ENCODE assay signal across 14 cellular contexts in genomic region chr4:56788081-56788480, GRCh38. TPM values are rescaled to one million over a fixed set of nuclear protein-coding genes. Genes with fewer than 3 reads are reported as not detected.
DNase-seq lines count a peak whose midpoint lies in the region; ATAC-seq and TF ChIP-seq lines count a peak whose summit lies in the region.
"Had no signal": no experiment of that assay in that cellular context is flagged by ENCODE, and none has a peak within 500 bp of the region (broad histone marks: within the 10 kb centered on the region; RNA-seq: fewer than 3 reads in every experiment).

No MANE protein-coding gene starts in this region.

- no peaks in the 10 kb centered on the region for H3K36me3 ChIP-seq in GM23338 (ENCODE audit: insufficient read depth)
- H3K36me3 ChIP-seq in mesodermal cell (ENCODE audit: control insufficient read depth, insufficient read depth, low read length): no peaks in the 10 kb centered on the region
- no peaks in the 10 kb centered on the region for H3K36me3 ChIP-seq in transverse colon
- H3K36me3 ChIP-seq: BE2C had no signal

- H3K4me2 ChIP-seq in GM23338: no peak overlapping the region

- TF ChIP-seq CTCF in GM23338 (conservative IDR thresholded peaks at IDR 0.05; ENCODE audit: low read depth in 2 of 2) (no peak), endothelial cell (IDR thresholded peaks at IDR 0.05; ENCODE audit: unreplicated experiment) (no peak), transverse colon (IDR thresholded peaks at IDR 0.05) (no peak)

- ATAC-seq in GM23338: no peak
- ATAC-seq in activated naive CD8-positive, alpha-beta T cell treated with anti-CD3 and anti-CD28 coated beads, Interleukin-2, amount 50 U/mL, for 24 hours: no peak
- ATAC-seq: HCT116 had no signal

- in situ Hi-C loops in transverse colon (cut with MboI; ENCODE audit: low pct_ligation_motif_present in 1 of 4, low pct_unique_long_range_greater_than_20kb in 1 of 4, low sequenced_read_pairs in 3 of 4): no loop called here

- no peak overlapping the region for H3K4me3 Mint-ChIP-seq in GM23338
- peak overlapping the region; percentile 80 for H3K4me3 Mint-ChIP-seq in endothelial cell (ENCODE audit: unreplicated experiment)
- no peak overlapping the region for H3K4me3 Mint-ChIP-seq in activated naive CD8-positive, alpha-beta T cell treated with anti-CD3 and anti-CD28 coated beads, Interleukin-2, amount 50 U/mL, for 24 hours
- H3K4me3 Mint-ChIP-seq: CD4-positive, alpha-beta memory T cell had no signal

- H4K20me1 ChIP-seq in GM23338 (replicated peaks; ENCODE audit: insufficient read depth): no peaks in the 10 kb centered on the region

- H3K4me1 ChIP-seq in GM23338 (ENCODE audit: insufficient read depth) (no peaks in the 10 kb centered on the region; the same call in 1 of the 2 replicates), mesodermal cell (ENCODE audit: control insufficient read depth, insufficient read depth, low read length, poor library complexity, severe bottlenecking) (peaks cover 20% of the 10 kb centered on the region), transverse colon (peaks cover 0 to 21% (median 15%) of the 10 kb centered on the region in 4 donors)
- H3K4me1 ChIP-seq: BE2C had no signal

- TF ChIP-seq EP300 in transverse colon (IDR thresholded peaks at IDR 0.05; ENCODE audit: low read depth): no peak

- peaks cover 16% of the 10 kb centered on the region for H3K4me1 Mint-ChIP-seq in GM23338
- peaks cover 42% of the 10 kb centered on the region for H3K4me1 Mint-ChIP-seq in endothelial cell (ENCODE audit: unreplicated experiment)
- H3K4me1 Mint-ChIP-seq in activated naive CD8-positive, alpha-beta T cell treated with anti-CD3 and anti-CD28 coated beads, Interleukin-2, amount 50 U/mL, for 24 hours: no peaks in the 10 kb centered on the region
- H3K4me1 Mint-ChIP-seq: CD4-positive, alpha-beta memory T cell had no signal

- no peaks in the 10 kb centered on the region for H3F3A ChIP-seq in GM23338 (replicated peaks; ENCODE audit: low read depth)

- H3K9me2 ChIP-seq in GM23338 (ENCODE audit: insufficient read depth): no peaks in the 10 kb centered on the region

- TF ChIP-seq POLR2A in transverse colon (IDR thresholded peaks at IDR 0.05): no peak

- intact Hi-C loops in transverse colon (cut with DNase I; ENCODE audit: low total_unique reads): no loop called here

- H3K4me3 ChIP-seq in GM23338 (no peak overlapping the region), mesodermal cell (ENCODE audit: extremely low read depth, insufficient read depth, low read length, poor library complexity, severe bottlenecking) (no peak overlapping the region), transverse colon (no peak overlapping the region)

- no peak overlapping the region for H3K27ac ChIP-seq in GM23338 (ENCODE audit: low read depth)
- peak overlapping the region; percentile 92 for H3K27ac ChIP-seq in mesodermal cell (ENCODE audit: low read depth, low read length, severe bottlenecking)
- peak overlapping the region; percentile 72 to 83 (median 79) for H3K27ac ChIP-seq in transverse colon
- H3K27ac ChIP-seq: C4-2B had no signal

- 83 to 98% methylated on average over 2 to 4 of the region's 7 CpGs for WGBS in mesodermal cell (ENCODE audit: insufficient coverage in 2 of 2), 2 experiments
- 58 to 71% methylated on average over 7 of the region's 7 CpGs for WGBS in transverse colon (ENCODE audit: low coverage in 1 of 2), 2 donors

- peaks cover 1% of the 10 kb centered on the region for H3K27me3 Mint-ChIP-seq in GM23338 (ENCODE audit: insufficient read depth, low read depth, poor library complexity)
- H3K27me3 Mint-ChIP-seq in endothelial cell (ENCODE audit: unreplicated experiment): peaks cover 9% of the 10 kb centered on the region
- H3K27me3 Mint-ChIP-seq in activated naive CD8-positive, alpha-beta T cell treated with anti-CD3 and anti-CD28 coated beads, Interleukin-2, amount 50 U/mL, for 24 hours: no peaks in the 10 kb centered on the region

- 0 out of 2 replicates have a peak overlapping the region, but pooled peaks have one; percentile 76 for H2AFZ ChIP-seq in GM23338

- H3K27ac Mint-ChIP-seq in GM23338 (no peak overlapping the region), endothelial cell (ENCODE audit: unreplicated experiment) (peak overlapping the region; percentile 78)
- H3K27ac Mint-ChIP-seq in activated naive CD8-positive, alpha-beta T cell treated with anti-CD3 and anti-CD28 coated beads, Interleukin-2, amount 50 U/mL, for 24 hours: no peak overlapping the region
- H3K27ac Mint-ChIP-seq: CD4-positive, alpha-beta memory T cell had no signal

- H3K79me2 ChIP-seq in GM23338 (replicated peaks; ENCODE audit: insufficient read depth): no peaks in the 10 kb centered on the region

- H3K27me3 ChIP-seq in GM23338 (ENCODE audit: insufficient read depth) (no peaks in the 10 kb centered on the region), transverse colon (no peaks in the 10 kb centered on the region)

- H3K9me3 ChIP-seq in mesodermal cell (ENCODE audit: control insufficient read depth, low read length) (no peaks in the 10 kb centered on the region), transverse colon (no peaks in the 10 kb centered on the region)
- H3K9me3 ChIP-seq: BE2C had no signal

- H3K9me3 Mint-ChIP-seq in GM23338 (no peaks in the 10 kb centered on the region), endothelial cell (ENCODE audit: unreplicated experiment) (no peaks in the 10 kb centered on the region)
- H3K9me3 Mint-ChIP-seq in activated naive CD8-positive, alpha-beta T cell treated with anti-CD3 and anti-CD28 coated beads, Interleukin-2, amount 50 U/mL, for 24 hours: no peaks in the 10 kb centered on the region

- DNase-seq in GM23338 (ENCODE audit: low spot score): no peak
- DNase-seq in endothelial cell (ENCODE audit: low spot score): no peak
- DNase-seq in transverse colon: no peak
- no peak for DNase-seq in Kasumi-1 (lab: John Stamatoyannopoulos, UW)
- no peak for DNase-seq in activated naive CD8-positive, alpha-beta T cell treated with anti-CD3 and anti-CD28 coated beads, Interleukin-2, amount 50 U/mL, for 24 hours
- no peak for DNase-seq in SHP77 treated with DMSO at 0.1 percent for 48 hours (lab: John Stamatoyannopoulos, UW)
- DNase-seq in AG08396 (ENCODE audit: low spot score): no peak
- DNase-seq: BE2C; CD4-positive, alpha-beta memory T cell; DND-41; GF-D8 had no signal

- no peaks in the 10 kb centered on the region for H3K36me3 Mint-ChIP-seq in GM23338 (ENCODE audit: low read depth)
- peaks cover 4% of the 10 kb centered on the region for H3K36me3 Mint-ChIP-seq in endothelial cell (ENCODE audit: low read depth, unreplicated experiment)
- no peaks in the 10 kb centered on the region for H3K36me3 Mint-ChIP-seq in activated naive CD8-positive, alpha-beta T cell treated with anti-CD3 and anti-CD28 coated beads, Interleukin-2, amount 50 U/mL, for 24 hours (ENCODE audit: low read depth)
- H3K36me3 Mint-ChIP-seq: CD4-positive, alpha-beta memory T cell had no signal

TF ChIP-seq in GM23338, 12 proteins besides CTCF, POLR2A, EP300 and RAD21 (continues in another document):
- TF ChIP-seq EZH2phosphoT487 (IDR thresholded peaks at IDR 0.05; ENCODE audit: unreplicated experiment) (no peak), STAT1 (IDR thresholded peaks at IDR 0.05; ENCODE audit: unreplicated experiment) (no peak), REST (IDR thresholded peaks at IDR 0.05; ENCODE audit: unreplicated experiment) (no peak), POLR2AphosphoS5 (IDR thresholded peaks at IDR 0.05; ENCODE audit: low read depth) (no peak), JUNB (IDR thresholded peaks at IDR 0.05; ENCODE audit: unreplicated experiment) (no peak), NANOG (IDR thresholded peaks at IDR 0.05; ENCODE audit: borderline replicate concordance) (no peak)

RNA-seq across cellular contexts. Expression of gene SPINK2, which starts 33.4 kb away (rescaled TPM):
- 0.73 TPM in 1 of 2 replicates, not detected in the other for total RNA-seq in GM23338 (2014; rRNA removed; shearing (Covaris generic))
- polyA plus RNA-seq in GM23338 (2016; fragmentation: Nextera tagmentation; extraction: Ambion mirVana): 4.3 and 6.4 TPM in 2 replicates
- not detected for total RNA-seq in endothelial cell (ENCODE audit: unreplicated experiment)
- polyA plus RNA-seq in mesodermal cell (2013, experiment 1 of 2): 0.74 TPM
- 2.1 TPM for polyA plus RNA-seq in mesodermal cell (2013, experiment 2 of 2)
- total RNA-seq in transverse colon: 1 to 10 TPM in 1 of 4 donors, under 1 TPM in 1, not detected in 2; 0.68 to 2.9 TPM
